8 cellular contexts compared by ENCODE assay signal in genomic region chr5:142551242-142552067, GRCh38.
DNase-seq lines count a peak whose midpoint lies in the region; ATAC-seq, FAIRE-seq and TF ChIP-seq lines count a peak whose summit lies in the region.

No MANE protein-coding gene starts in this region.

- no peaks in the 10 kb centered on the region for H3K79me2 ChIP-seq in osteoblast (ENCODE audit: insufficient read depth, low read length)

- H3K27ac ChIP-seq in osteoblast (ENCODE audit: low read depth, low read length) (no peak overlapping the region), kidney (ENCODE audit: low read depth in 2 of 2, low read length in 2 of 2) (peak overlapping the region in 1 of 2 donors; percentile 48)

- H3K36me3 ChIP-seq in osteoblast (ENCODE audit: insufficient read depth, low read length) (no peaks in the 10 kb centered on the region), kidney (ENCODE audit: control insufficient read depth in 1 of 2, insufficient read depth in 2 of 2, low read length in 2 of 2) (no peaks in the 10 kb centered on the region)

- intact Hi-C loops in kidney (cut with DNase I), result no loop called here

- no peaks in the 10 kb centered on the region for H3K9me3 ChIP-seq in osteoblast (ENCODE audit: low read depth, low read length)
- H3K9me3 ChIP-seq in kidney (ENCODE audit: control insufficient read depth in 1 of 2, low read length in 2 of 2), result no peaks in the 10 kb centered on the region

- peak overlapping the region; percentile 84 for H2AFZ ChIP-seq in osteoblast (ENCODE audit: low read length)

- no peak for FAIRE-seq in kidney (lab: Jason Lieb, UNC)

- DNase-seq in ELF-1 (ENCODE audit: low read depth, low spot score) (peak; percentile 95), NCI-H526 treated with DMSO at 0.1 percent for 48 hours (lab: John Stamatoyannopoulos, UW) (peak; percentile 7), fibroblast of villous mesenchyme (ENCODE audit: low read depth) (peak; percentile 30), osteoblast (ENCODE audit: insufficient read length, low spot score, missing footprints) (peak; percentile 71), kidney (no peak), NCI-H1048 (lab: John Stamatoyannopoulos, UW) (no peak), NCI-H1436 (lab: John Stamatoyannopoulos, UW) (no peak)

- no peaks in the 10 kb centered on the region for H3K27me3 ChIP-seq in osteoblast (ENCODE audit: insufficient read depth, low read length)

- TF ChIP-seq CTCF in fibroblast of villous mesenchyme (IDR thresholded peaks at IDR 0.05; ENCODE audit: insufficient read depth, low read depth, low read length) (no peak), osteoblast (IDR thresholded peaks at IDR 0.05; ENCODE audit: extremely low read depth, low read depth, low read length) (no peak), kidney (IDR thresholded peaks at IDR 0.05; ENCODE audit: borderline replicate concordance, extremely low read depth, insufficient read depth) (no peak)

- no peak overlapping the region for H3K9ac ChIP-seq in kidney (ENCODE audit: low read length in 2 of 2)

- H3K4me1 ChIP-seq in osteoblast (ENCODE audit: insufficient read depth, low read length) (no peaks in the 10 kb centered on the region), kidney (ENCODE audit: control insufficient read depth in 1 of 2, insufficient read depth in 1 of 2, low read depth in 1 of 2, low read length in 2 of 2) (peaks cover 0 to 5% of the 10 kb centered on the region in 2 donors)

- peak overlapping the region; percentile 43 for H3K4me3 ChIP-seq in fibroblast of villous mesenchyme (ENCODE audit: low read depth, low read length)
- H3K4me3 ChIP-seq in osteoblast (ENCODE audit: insufficient read depth, low read length), result peak overlapping the region; percentile 69
- peak overlapping the region in 1 of 2 donors; percentile 35 for H3K4me3 ChIP-seq in kidney (ENCODE audit: low read length in 2 of 2)

- ATAC-seq in HG03439 (IDR thresholded peaks at IDR 0.05; ENCODE audit: unreplicated experiment), result no peak

- H3K4me2 ChIP-seq in osteoblast (ENCODE audit: insufficient read depth, low read length), result peak overlapping the region; percentile 85

- H4K20me1 ChIP-seq in osteoblast (ENCODE audit: insufficient read depth, low read length), result no peaks in the 10 kb centered on the region

Comparison
In these comparisons a context has a peak if more than half of its experiments do, and no peak if none do; other contexts are left out.
1. DNase-seq: peak in ELF-1 (single experiment), NCI-H526 treated with DMSO at 0.1 percent for 48 hours (single experiment), fibroblast of villous mesenchyme (single experiment) and osteoblast (single experiment); none in kidney (single experiment), NCI-H1048 (single experiment) and NCI-H1436 (single experiment).